19 cellular contexts compared by ENCODE assay signal in the genomic region with DNA sequence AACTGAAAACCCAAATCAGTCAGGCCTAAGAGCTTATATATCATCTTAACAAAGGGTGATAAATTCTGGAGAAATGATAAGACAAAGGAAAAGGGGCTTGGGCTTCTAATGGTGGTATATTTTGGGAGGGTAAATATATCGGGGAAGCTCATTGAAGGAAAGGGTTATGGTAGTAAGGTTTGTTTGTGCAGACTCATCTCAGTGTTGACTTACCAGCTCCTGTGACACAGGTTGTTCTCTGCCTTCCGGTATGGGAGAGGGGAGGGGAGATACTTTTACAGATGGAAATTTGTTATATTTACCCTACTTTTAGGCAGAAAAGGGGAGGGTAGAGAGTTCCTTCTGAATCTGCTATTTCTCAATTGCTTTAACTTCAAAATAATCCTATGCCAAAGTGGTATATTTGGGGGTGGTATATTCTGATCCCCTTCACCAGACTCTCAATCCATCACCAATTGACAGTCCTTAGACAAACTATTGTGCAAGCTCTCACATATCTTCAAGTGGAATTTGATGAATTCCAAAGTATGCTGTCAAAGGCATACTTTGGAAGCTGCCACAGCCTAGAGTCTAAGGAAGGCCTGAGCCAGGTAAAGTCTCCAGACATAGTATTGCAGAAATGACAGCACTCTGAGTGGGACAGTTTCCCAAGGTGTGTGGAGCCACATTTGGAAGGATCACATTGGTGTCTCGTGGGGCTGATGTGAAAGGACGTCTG.
"Had no signal": no experiment of that assay in that cellular context is flagged by ENCODE, and none has a peak within 500 bp of the region (broad histone marks: within the 10 kb centered on the region; RNA-seq: fewer than 3 reads in every experiment).

No MANE protein-coding gene starts in this region.

- ATAC-seq: activated CD8-positive, alpha-beta memory T cell treated with anti-CD3 and anti-CD28 coated beads, Interleukin-2, amount 10 ng/mL, durations not matched to agents 7 days and 5 days; effector memory CD8-positive, alpha-beta T cell; foreskin keratinocyte; psoas muscle; sciatic nerve had no signal

- H3K9me3 Mint-ChIP-seq: effector memory CD8-positive, alpha-beta T cell; T-helper 2 cell treated with Interferon-gamma antibody and Interleukin-4, amounts not matched to agents 5 μg/mL and 100 μg/mL, for 36 hours had no signal

- H3K27ac Mint-ChIP-seq: activated CD8-positive, alpha-beta memory T cell treated with anti-CD3 and anti-CD28 coated beads, Interleukin-2, amount 10 ng/mL, durations not matched to agents 7 days and 5 days; effector memory CD8-positive, alpha-beta T cell; nephron progenitor cell; T-helper 2 cell treated with Interferon-gamma antibody and Interleukin-4, amounts not matched to agents 5 μg/mL and 100 μg/mL, for 36 hours had no signal

- H3K4me3 ChIP-seq: ascending aorta, breast epithelium, psoas muscle, testis had no signal

- H3K27me3 ChIP-seq: ascending aorta, breast epithelium, foreskin keratinocyte, testis had no signal

- H3K36me3 ChIP-seq: ascending aorta, breast epithelium had no signal

- H3K4me1 ChIP-seq: ascending aorta, breast epithelium, foreskin keratinocyte, psoas muscle, testis had no signal

- H3K27ac ChIP-seq: ascending aorta, breast epithelium, foreskin keratinocyte, psoas muscle, testis had no signal

- H3K36me3 Mint-ChIP-seq: activated CD8-positive, alpha-beta memory T cell treated with anti-CD3 and anti-CD28 coated beads, Interleukin-2, amount 10 ng/mL, durations not matched to agents 7 days and 5 days had no signal

- DNase-seq: activated CD4-positive, alpha-beta T cell treated with anti-CD3 and anti-CD28 coated beads, Interleukin-2, amount 50 U/mL, for 4 hours; activated CD4-positive, CD25-positive, alpha-beta regulatory T cell; activated CD8-positive, alpha-beta memory T cell treated with anti-CD3 and anti-CD28 coated beads, Interleukin-2, amount 10 ng/mL, durations not matched to agents 7 days and 5 days; activated gamma-delta T cell treated with Interleukin-2 at 50 U/mL for 16 hours; activated T-cell treated with anti-CD3 and anti-CD28 coated beads, Interleukin-2, amount 50 U/mL, for 4 hours; dermis blood vessel endothelial cell; effector memory CD8-positive, alpha-beta T cell; foreskin keratinocyte; glutamatergic neuron; nephron progenitor cell; occipital lobe; psoas muscle; stimulated activated naive CD8-positive, alpha-beta T cell treated with anti-CD3 and anti-CD28 coated beads, Interleukin-15, amount 100 ng/mL, for 72 hours; SW 1271; testis had no signal

- H3K9me3 ChIP-seq: ascending aorta, breast epithelium, psoas muscle, testis had no signal

- H3K4me3 Mint-ChIP-seq: activated CD8-positive, alpha-beta memory T cell treated with anti-CD3 and anti-CD28 coated beads, Interleukin-2, amount 10 ng/mL, durations not matched to agents 7 days and 5 days; activated T-cell treated with anti-CD3 and anti-CD28 coated beads, Interleukin-2, amount 50 U/mL, for 4 hours; effector memory CD8-positive, alpha-beta T cell; nephron progenitor cell; stimulated activated naive CD8-positive, alpha-beta T cell treated with anti-CD3 and anti-CD28 coated beads, Interleukin-15, amount 100 ng/mL, for 72 hours; T-helper 2 cell treated with Interferon-gamma antibody and Interleukin-4, amounts not matched to agents 5 μg/mL and 100 μg/mL, for 36 hours had no signal

- H3K4me1 Mint-ChIP-seq: activated CD8-positive, alpha-beta memory T cell treated with anti-CD3 and anti-CD28 coated beads, Interleukin-2, amount 10 ng/mL, durations not matched to agents 7 days and 5 days had no signal
